In the genomic region with DNA sequence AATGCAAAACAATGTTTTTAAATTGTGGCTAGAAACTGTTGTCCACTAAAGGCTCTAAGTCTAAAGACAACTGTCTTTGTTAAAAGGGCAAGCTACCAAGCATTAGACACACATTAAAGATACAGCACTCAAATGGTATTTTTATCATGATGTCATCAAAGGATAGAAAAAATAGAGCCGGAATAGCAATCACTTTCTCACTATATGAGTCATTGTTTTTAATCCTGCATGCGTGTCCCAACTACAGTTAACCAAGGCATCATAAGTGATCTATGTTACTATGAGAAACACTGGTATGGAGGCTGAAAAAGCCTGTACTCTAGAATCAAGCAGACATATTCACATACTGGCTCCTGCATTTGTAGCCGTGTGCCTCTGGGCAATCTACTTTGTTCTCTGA, we compare ENCODE assay signal across 8 cellular contexts. TPM values are rescaled to one million over a fixed set of nuclear protein-coding genes. Genes with fewer than 3 reads are reported as not detected.
DNase-seq lines count a peak whose midpoint lies in the region; ATAC-seq, FAIRE-seq and TF ChIP-seq lines count a peak whose summit lies in the region.

No MANE protein-coding gene starts in this region.

- intact Hi-C loops in heart right ventricle (cut with DNase I) = loop anchor here in 2 of 10 donors (2.0 to 10.0 kb wide), 3 partner anchors 663 to 687 kb away; no protein-coding TSS in a partner anchor
- intact Hi-C loops in Right ventricle myocardium inferior (cut with DNase I) = loop anchor here (5.0 kb wide), 1 partner anchor 64 kb away; no protein-coding TSS in a partner anchor

- no peaks in the 10 kb centered on the region for H3K9me1 ChIP-seq in keratinocyte (ENCODE audit: control insufficient read depth, extremely low read depth, insufficient read depth, low read length)

- peaks cover 15% of the 10 kb centered on the region for H3K9me3 Mint-ChIP-seq in activated CD4-positive, alpha-beta T cell treated with anti-CD3 and anti-CD28 coated beads, Interleukin-2, amount 10 ng/mL, durations not matched to agents 7 days and 5 days

- H3K79me2 ChIP-seq in keratinocyte (ENCODE audit: control insufficient read depth, insufficient read depth, low read length) = peaks cover 26% of the 10 kb centered on the region

- H3K9me3 ChIP-seq in heart right ventricle = peaks cover 0 to 15% (median 0%) of the 10 kb centered on the region in 11 donors
- peaks cover 6% of the 10 kb centered on the region for H3K9me3 ChIP-seq in adipocyte (ENCODE audit: control insufficient read depth, low read length)
- no peaks in the 10 kb centered on the region for H3K9me3 ChIP-seq in keratinocyte (ENCODE audit: control insufficient read depth, low read depth, low read length)

- H3K9ac ChIP-seq in adipocyte (ENCODE audit: low read length) (peak overlapping the region; percentile 97), keratinocyte (ENCODE audit: control insufficient read depth, extremely low read depth, insufficient read depth, low read length) (peak overlapping the region; percentile 99)

- H2AFZ ChIP-seq in keratinocyte (ENCODE audit: control insufficient read depth, low read length) = no peak overlapping the region

- H3K4me1 ChIP-seq in heart right ventricle = peaks cover 0 to 47% (median 33%) of the 10 kb centered on the region in 9 donors
- H3K4me1 ChIP-seq in adipocyte (ENCODE audit: control insufficient read depth, insufficient read depth, low read length) = peaks cover 31% of the 10 kb centered on the region
- peaks cover 20% of the 10 kb centered on the region for H3K4me1 ChIP-seq in keratinocyte (ENCODE audit: control insufficient read depth, extremely low read depth, insufficient read depth, low read length)

- H3K36me3 Mint-ChIP-seq in activated CD4-positive, alpha-beta T cell treated with anti-CD3 and anti-CD28 coated beads, Interleukin-2, amount 10 ng/mL, durations not matched to agents 7 days and 5 days (ENCODE audit: low read depth) = peaks cover 11% of the 10 kb centered on the region

- no peaks in the 10 kb centered on the region for H4K20me1 ChIP-seq in keratinocyte (ENCODE audit: control insufficient read depth, extremely low read depth, insufficient read depth, low read length)

- H3K27ac ChIP-seq in heart right ventricle (peak overlapping the region in 9 of 10 donors; percentile 89 to 99 (median 97)), keratinocyte (ENCODE audit: control insufficient read depth, insufficient read depth, low read length) (peak overlapping the region; percentile 100)

- no peak overlapping the region for H3K4me3 Mint-ChIP-seq in activated CD4-positive, alpha-beta T cell treated with anti-CD3 and anti-CD28 coated beads, Interleukin-2, amount 10 ng/mL, durations not matched to agents 7 days and 5 days

- peaks cover 21% of the 10 kb centered on the region for H3K4me1 Mint-ChIP-seq in activated CD4-positive, alpha-beta T cell treated with anti-CD3 and anti-CD28 coated beads, Interleukin-2, amount 10 ng/mL, durations not matched to agents 7 days and 5 days

- CTCF ChIA-PET in activated CD4-positive, alpha-beta T cell treated with anti-CD3 and anti-CD28 coated beads, Interleukin-2, amount 10 ng/mL, durations not matched to agents 7 days and 5 days (lab: Charles Lee) = no interaction called here

- POLR2A ChIA-PET in activated CD4-positive, alpha-beta T cell treated with anti-CD3 and anti-CD28 coated beads, Interleukin-2, amount 10 ng/mL, durations not matched to agents 7 days and 5 days (lab: Charles Lee) = no interaction called here

- H3K4me2 ChIP-seq in keratinocyte (ENCODE audit: control insufficient read depth, extremely low read depth, insufficient read depth, low read depth, low read length) = peak overlapping the region; percentile 97

- H3K27me3 Mint-ChIP-seq in activated CD4-positive, alpha-beta T cell treated with anti-CD3 and anti-CD28 coated beads, Interleukin-2, amount 10 ng/mL, durations not matched to agents 7 days and 5 days = no peaks in the 10 kb centered on the region

- FAIRE-seq in keratinocyte (lab: Jason Lieb, UNC) (peak; percentile 13), urothelium cell line (lab: Jason Lieb, UNC) (no peak)

- DNase-seq in heart right ventricle (no peak), Right ventricle myocardium inferior (ENCODE audit: missing footprints) (no peak), adipocyte (ENCODE audit: low read depth) (peak; percentile 88), keratinocyte (ENCODE audit: low read depth, low spot score) (peak; percentile 60), urothelium cell line (ENCODE audit: low spot score) (peak; percentile 28), NCI-H1105 treated with DMSO at 0.1 percent for 48 hours (lab: John Stamatoyannopoulos, UW) (no peak)
- no peak for DNase-seq in activated CD4-positive, alpha-beta T cell treated with anti-CD3 and anti-CD28 coated beads, Interleukin-2, amount 10 ng/mL, durations not matched to agents 7 days and 5 days

- H3K4me3 ChIP-seq in heart right ventricle (no peak overlapping the region), adipocyte (ENCODE audit: low read length) (peak overlapping the region; percentile 93), keratinocyte (ENCODE audit: control insufficient read depth in 2 of 3, extremely low read depth in 1 of 3, insufficient read depth in 2 of 3, low read depth in 1 of 3, low read length in 3 of 3) (no peak overlapping the region)

- H3K27me3 ChIP-seq in heart right ventricle = no peaks in the 10 kb centered on the region
- no peaks in the 10 kb centered on the region for H3K27me3 ChIP-seq in adipocyte (replicated peaks; ENCODE audit: control insufficient read depth, insufficient read depth, low read length)
- no peaks in the 10 kb centered on the region for H3K27me3 ChIP-seq in keratinocyte (ENCODE audit: control insufficient read depth, extremely low read depth, insufficient read depth, low read length)

- 53% methylated on average over 3 of the region's 3 CpGs for WGBS in heart right ventricle, 2 donors

- H3K36me3 ChIP-seq in heart right ventricle = no peaks in the 10 kb centered on the region
- H3K36me3 ChIP-seq in adipocyte (ENCODE audit: control insufficient read depth, insufficient read depth, low read length, severe bottlenecking) = no peaks in the 10 kb centered on the region
- no peaks in the 10 kb centered on the region for H3K36me3 ChIP-seq in keratinocyte (ENCODE audit: control insufficient read depth in 2 of 2, extremely low read depth in 1 of 2, insufficient read depth in 2 of 2, low read length in 2 of 2)

- H3K27ac Mint-ChIP-seq in activated CD4-positive, alpha-beta T cell treated with anti-CD3 and anti-CD28 coated beads, Interleukin-2, amount 10 ng/mL, durations not matched to agents 7 days and 5 days = no peak overlapping the region

- dilution Hi-C loops in keratinocyte (cut with MboI; ENCODE audit: extremely low pct_ligation_motif_present, low sequenced_read_pairs) = no loop called here

- TF ChIP-seq CTCF in heart right ventricle (IDR thresholded peaks at IDR 0.05) (no peak), keratinocyte (optimal IDR thresholded peaks at IDR 0.05 in 1 of 3, IDR thresholded peaks at IDR 0.05 in 1 of 3, conservative IDR thresholded peaks at IDR 0.05 in 1 of 3; ENCODE audit: extremely low read depth in 1 of 3, insufficient read depth in 2 of 3, low read length in 3 of 3) (no peak)

- ATAC-seq in heart right ventricle (no peak), Right ventricle myocardium inferior (no peak), GM18867 (IDR thresholded peaks at IDR 0.05; ENCODE audit: unreplicated experiment) (no peak)

RNA-seq across cellular contexts. Expression of a gene that starts 1.9 kb away (rescaled TPM):
- total RNA-seq in heart right ventricle (100 to 1,000 TPM in 1 of 10 donors, 10 to 100 TPM in 9; 78.7 to 103 (median 89.2) TPM), Right ventricle myocardium inferior (70.5 TPM)
- polyA plus RNA-seq in heart right ventricle (10 to 100 TPM; 15.6 to 29.8 TPM), keratinocyte (28.1 to 49.3 TPM (median 38.5 TPM) in 3 replicates)
- 39.3 TPM for polyA plus RNA-seq in keratinocyte (2011; ENCODE audit: low read depth)
- polyA plus RNA-seq in keratinocyte (2011; cell fraction: cytosol; rRNA removed) = 24.3 and 46.9 TPM in 2 replicates
- 37.7 and 49.6 TPM in 2 replicates for polyA plus RNA-seq in keratinocyte (2011; cell fraction: nucleus; rRNA removed)
- polyA plus RNA-seq in keratinocyte (2012; ENCODE audit: low replicate concordance) = 26.3 and 34.2 TPM in 2 replicates
- polyA minus RNA-seq in keratinocyte = 17.2 to 67.4 TPM (median 42.4 TPM) in 3 replicates
- polyA minus RNA-seq in keratinocyte (2011; cell fraction: cytosol; rRNA and poly(A)+ RNA removed) = 33.6 TPM
- 32.6 and 65.2 TPM in 2 replicates for polyA minus RNA-seq in keratinocyte (2011; cell fraction: nucleus; rRNA and poly(A)+ RNA removed)
- total RNA-seq in activated CD4-positive, alpha-beta T cell treated with anti-CD3 and anti-CD28 coated beads, Interleukin-2, amount 10 ng/mL, durations not matched to agents 7 days and 5 days = 10 to 100 TPM; 51.7 to 58.7 TPM

Comparison
In these comparisons a context has a peak if more than half of its experiments do, and no peak if none do; other contexts are left out.
1. DNase-seq: peak in adipocyte (single experiment), keratinocyte (single experiment) and urothelium cell line (single experiment); none in heart right ventricle (0 of 2), Right ventricle myocardium inferior (single experiment), activated CD4-positive, alpha-beta T cell treated with anti-CD3 and anti-CD28 coated beads, Interleukin-2, amount 10 ng/mL, durations not matched to agents 7 days and 5 days (single experiment) and NCI-H1105 treated with DMSO at 0.1 percent for 48 hours (single experiment).